Comparison of ENCODE assay signal across 26 cellular contexts in genomic region chr7:2093841-2094220, GRCh38.
DNase-seq lines count a peak whose midpoint lies in the region; ATAC-seq, FAIRE-seq and TF ChIP-seq lines count a peak whose summit lies in the region.
"Had no signal": no experiment of that assay in that cellular context is flagged by ENCODE, and none has a peak within 500 bp of the region (broad histone marks: within the 10 kb centered on the region; RNA-seq: fewer than 3 reads in every experiment).

No MANE protein-coding gene starts in this region.

- H3K4me3 ChIP-seq in HepG2 (replicated peaks in 1 of 3; ENCODE audit: insufficient read depth in 1 of 3, low read depth in 2 of 3, low read length in 3 of 3) (no peak overlapping the region), right lobe of liver (no peak overlapping the region), MG63 (no peak overlapping the region)
- H3K4me3 ChIP-seq: A549, SJCRH30 had no signal

- in situ Hi-C loops in HepG2 (cut with HindIII; ENCODE audit: extremely low pct_ligation_motif_present, low pct_unique_long_range_greater_than_20kb), result no loop called here

- WGBS in HepG2 (ENCODE audit: low lambda C conversion rate), result 100% methylated on average over 2 of the region's 13 CpGs
- 88% methylated on average over 6 of the region's 13 CpGs for WGBS in right lobe of liver (ENCODE audit: insufficient coverage, low coverage, low lambda C conversion rate, missing lambda C conversion rate)

- ATAC-seq in HepG2 (peak; percentile 20; the same call in 1 of the 3 replicates), right lobe of liver (no peak), left cardiac atrium (no peak)
- ATAC-seq: A549; CD8-positive, alpha-beta T cell; Panc1 had no signal

- H3K36me3 ChIP-seq in HepG2 (replicated peaks in 1 of 2; ENCODE audit: control insufficient read depth in 1 of 2, insufficient read depth in 2 of 2, low read length in 2 of 2) (peaks cover 5 to 27% of the 10 kb centered on the region in 2 experiments; a peak in 4 of 5 replicates), right lobe of liver (no peaks in the 10 kb centered on the region), MG63 (no peaks in the 10 kb centered on the region)
- H3K36me3 ChIP-seq: SJCRH30 had no signal

- intact Hi-C loops in HepG2 (cut with micrococcal nuclease; ENCODE audit: unreplicated experiment), result no loop called here
- intact Hi-C loops in right lobe of liver (cut with DNase I), result no loop called here
- intact Hi-C loops in dendritic cell treated with granulocyte-macrophage colony-stimulating factor and Interleukin-4, amounts not matched to agents 40 ng/mL and 50 ng/mL, for 4 days (cut with micrococcal nuclease), result no loop called here
- intact Hi-C loops in Calu3 (cut with micrococcal nuclease; ENCODE audit: unreplicated experiment), result no loop called here
- intact Hi-C loops in left cardiac atrium (cut with DNase I), result no loop called here

- no peaks in the 10 kb centered on the region for H3K9me3 ChIP-seq in HepG2 (ENCODE audit: low read length)
- no peaks in the 10 kb centered on the region for H3K9me3 ChIP-seq in right lobe of liver
- H3K9me3 ChIP-seq in MG63, result no peaks in the 10 kb centered on the region
- H3K9me3 ChIP-seq: A549, SJCRH30 had no signal

- no peak overlapping the region for H2AFZ ChIP-seq in HepG2 (ENCODE audit: low read length)

- no peaks in the 10 kb centered on the region for H3K27me3 Mint-ChIP-seq in dendritic cell treated with granulocyte-macrophage colony-stimulating factor and Interleukin-4, amounts not matched to agents 40 ng/mL and 50 ng/mL, for 4 days
- H3K27me3 Mint-ChIP-seq in Calu3 (ENCODE audit: unreplicated experiment), result no peaks in the 10 kb centered on the region
- H3K27me3 Mint-ChIP-seq: IgD-negative memory B cell had no signal

- no peak overlapping the region for H3K9ac ChIP-seq in HepG2 (ENCODE audit: insufficient read depth, low read depth, low read length)

- TF ChIP-seq EP300 in HepG2 (IDR thresholded peaks at IDR 0.05; ENCODE audit: low read depth in 2 of 2, low read length in 2 of 2) (no peak), HepG2 (CRISPR knock-in tag; IDR thresholded peaks at IDR 0.05; ENCODE audit: borderline replicate concordance) (no peak)

- H3K79me2 ChIP-seq in HepG2 (ENCODE audit: insufficient read depth, low read length), result no peaks in the 10 kb centered on the region

- H3K4me1 ChIP-seq in HepG2 (ENCODE audit: insufficient read depth, low read length), result no peaks in the 10 kb centered on the region
- no peaks in the 10 kb centered on the region for H3K4me1 ChIP-seq in right lobe of liver
- H3K4me1 ChIP-seq: A549, SJCRH30 had no signal

- no peak overlapping the region for H3K4me2 ChIP-seq in HepG2 (ENCODE audit: low read depth, low read length)
- H3K4me2 ChIP-seq: A549 had no signal

- TF ChIP-seq CTCF in HepG2 (CRISPR knock-in tag; IDR thresholded peaks at IDR 0.05), result no peak
- no peak for TF ChIP-seq CTCF in right lobe of liver (IDR thresholded peaks at IDR 0.05)
- TF ChIP-seq CTCF in Calu3 (IDR thresholded peaks at IDR 0.05; ENCODE audit: unreplicated experiment), result no peak

- DNase-seq in HepG2 (ENCODE audit: low spot score), result no peak
- no peak for DNase-seq in right lobe of liver
- DNase-seq in myocyte (ENCODE audit: low read depth), result peak; percentile 46
- no peak for DNase-seq in Calu3
- no peak for DNase-seq in MG63
- DNase-seq in left cardiac atrium, result no peak
- DNase-seq: CD8-positive, alpha-beta T cell; DMS53; EL; H7; Karpas-422; MM.1S; NCI-H1092; NCI-H146; NCI-H2081; NCI-H2171 treated with DMSO at 0.1 percent for 48 hours; NCI-H446; NCI-H526 treated with DMSO at 0.1 percent for 48 hours; SJCRH30 had no signal

- POLR2A ChIA-PET in HepG2 (lab: Yijun Ruan, JAX), result no interaction called here

- H3K27me3 ChIP-seq in HepG2 (ENCODE audit: control insufficient read depth in 1 of 2, insufficient read depth in 2 of 2, low read length in 2 of 2) (no peaks in the 10 kb centered on the region), right lobe of liver (no peaks in the 10 kb centered on the region), MG63 (no peaks in the 10 kb centered on the region)
- H3K27me3 ChIP-seq: SJCRH30 had no signal

- peaks cover 50% of the 10 kb centered on the region for H3K4me1 Mint-ChIP-seq in dendritic cell treated with granulocyte-macrophage colony-stimulating factor and Interleukin-4, amounts not matched to agents 40 ng/mL and 50 ng/mL, for 4 days (ENCODE audit: low read depth)
- no peaks in the 10 kb centered on the region for H3K4me1 Mint-ChIP-seq in Calu3 (ENCODE audit: low read depth, unreplicated experiment)

- no peak for FAIRE-seq in HepG2 (lab: Jason Lieb, UNC)
- FAIRE-seq: A549, GM12891, GM18507 had no signal

- peak overlapping the region; percentile 3 for H3K27ac Mint-ChIP-seq in dendritic cell treated with granulocyte-macrophage colony-stimulating factor and Interleukin-4, amounts not matched to agents 40 ng/mL and 50 ng/mL, for 4 days
- no peak overlapping the region for H3K27ac Mint-ChIP-seq in Calu3 (ENCODE audit: unreplicated experiment)

- no peaks in the 10 kb centered on the region for H3K9me3 Mint-ChIP-seq in dendritic cell treated with granulocyte-macrophage colony-stimulating factor and Interleukin-4, amounts not matched to agents 40 ng/mL and 50 ng/mL, for 4 days
- no peaks in the 10 kb centered on the region for H3K9me3 Mint-ChIP-seq in Calu3 (ENCODE audit: low read depth, unreplicated experiment)
- H3K9me3 Mint-ChIP-seq: CD8-positive, alpha-beta T cell; IgD-negative memory B cell had no signal

- H4K20me1 ChIP-seq in HepG2 (ENCODE audit: insufficient read depth, low read length), result no peaks in the 10 kb centered on the region

- no peak overlapping the region for H3K4me3 Mint-ChIP-seq in dendritic cell treated with granulocyte-macrophage colony-stimulating factor and Interleukin-4, amounts not matched to agents 40 ng/mL and 50 ng/mL, for 4 days
- no peak overlapping the region for H3K4me3 Mint-ChIP-seq in Calu3 (ENCODE audit: low read depth, unreplicated experiment)
- H3K4me3 Mint-ChIP-seq: CD8-positive, alpha-beta T cell had no signal

- no peak for TF ChIP-seq RAD21 in HepG2 (CRISPR knock-in tag; IDR thresholded peaks at IDR 0.05)

- CTCF ChIA-PET in HepG2 (lab: Yijun Ruan, JAX; ENCODE audit: low intra/inter-chr PET ratio, low total read pairs) (no interaction called here), Calu3 (lab: Charles Lee) (no interaction called here)

- no TSS peak for BruUV-seq in HepG2 (replicated peaks; lab: Mats Ljungman, UMichigan)
- no TSS peak for BruUV-seq in Calu3 (replicated peaks; lab: Mats Ljungman, UMichigan)

- TF ChIP-seq POLR2A in HepG2 (IDR thresholded peaks at IDR 0.05; ENCODE audit: insufficient read depth in 1 of 2, low read depth in 2 of 2, low read length in 2 of 2) (no peak), right lobe of liver (IDR thresholded peaks at IDR 0.05) (no peak)

- peaks cover 61% of the 10 kb centered on the region for H3K36me3 Mint-ChIP-seq in dendritic cell treated with granulocyte-macrophage colony-stimulating factor and Interleukin-4, amounts not matched to agents 40 ng/mL and 50 ng/mL, for 4 days (ENCODE audit: low read depth)
- H3K36me3 Mint-ChIP-seq in Calu3 (ENCODE audit: insufficient read depth, unreplicated experiment), result no peaks in the 10 kb centered on the region

- H3K27ac ChIP-seq in HepG2 (ENCODE audit: extremely low read length, insufficient read depth, low read length), result no peak overlapping the region
- no peak overlapping the region for H3K27ac ChIP-seq in right lobe of liver
- H3K27ac ChIP-seq: A549, HL-60, SJCRH30 had no signal

TF ChIP-seq in HepG2, 621 proteins besides CTCF, POLR2A, EP300 and RAD21:
- TF ChIP-seq PLSCR1 (CRISPR knock-in tag; IDR thresholded peaks at IDR 0.05; ENCODE audit: borderline replicate concordance) (no peak), FOXJ3 (CRISPR knock-in tag; IDR thresholded peaks at IDR 0.05; ENCODE audit: borderline replicate concordance) (no peak), NFIB (CRISPR knock-in tag; IDR thresholded peaks at IDR 0.05; ENCODE audit: borderline replicate concordance) (no peak), ZNF329 (CRISPR knock-in tag; IDR thresholded peaks at IDR 0.05; ENCODE audit: low read depth) (no peak), REPIN1 (CRISPR knock-in tag; IDR thresholded peaks at IDR 0.05; ENCODE audit: borderline replicate concordance, low read depth) (no peak)
